ENCODE assay signal across 13 cellular contexts in the genomic region with DNA sequence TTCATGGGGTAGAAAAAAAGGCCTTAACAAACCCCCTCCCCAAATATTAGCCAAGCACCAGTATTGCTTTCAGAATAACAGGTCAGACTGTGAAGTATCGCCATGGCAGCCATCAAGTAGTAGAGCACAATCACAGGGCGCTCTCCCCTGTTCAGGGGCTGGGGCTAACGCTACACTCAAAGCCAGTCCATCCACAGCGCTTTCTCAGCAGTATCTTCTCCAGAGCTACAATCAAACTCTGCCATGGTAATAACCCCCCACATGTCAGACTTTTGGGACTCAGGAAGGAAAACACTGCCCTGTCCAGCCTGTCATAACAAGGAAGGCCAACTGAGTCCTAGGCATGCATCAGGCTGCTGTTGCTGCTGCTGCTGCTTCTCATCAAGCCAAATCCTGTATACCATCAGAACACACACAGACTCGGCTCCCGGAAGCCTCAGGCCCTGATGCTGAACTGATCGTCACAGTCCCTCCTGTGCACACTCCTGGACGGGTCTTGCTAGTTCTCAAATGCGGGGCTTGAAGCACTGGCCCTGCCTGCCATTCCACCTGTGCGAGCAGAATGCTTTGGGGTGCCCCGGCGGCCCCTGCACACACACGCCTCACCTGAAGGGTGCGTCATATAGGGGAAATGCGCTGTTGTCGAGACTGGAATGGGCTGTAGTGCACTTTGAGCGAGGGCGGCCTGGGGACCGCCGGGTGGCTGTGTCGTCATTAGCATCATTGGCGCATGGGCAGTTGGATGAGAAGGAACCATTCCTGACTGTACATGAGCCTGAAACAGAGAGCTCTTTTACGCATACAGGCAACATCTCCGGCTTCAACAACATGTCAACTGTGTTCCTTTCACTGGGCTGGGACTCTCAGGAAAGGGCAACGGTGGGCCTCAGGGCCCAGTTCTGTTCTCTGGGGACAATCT. TPM values are rescaled to one million over a fixed set of nuclear protein-coding genes. Genes with fewer than 3 reads are reported as not detected.
A peak's percentile ranks its signal among the peaks of the same experiment; 100 is the strongest.
DNase-seq lines count a peak whose midpoint lies in the region; ATAC-seq and TF ChIP-seq lines count a peak whose summit lies in the region.
"Had no signal": no experiment of that assay in that cellular context is flagged by ENCODE, and none has a peak within 500 bp of the region (broad histone marks: within the 10 kb centered on the region; RNA-seq: fewer than 3 reads in every experiment).

No MANE protein-coding gene starts in this region.

- H3K4me1 ChIP-seq in left ventricle myocardium inferior (peaks cover 65% of the 10 kb centered on the region), heart right ventricle (peaks cover 11 to 71% (median 54%) of the 10 kb centered on the region in 9 donors), lower lobe of right lung (peaks cover 17% of the 10 kb centered on the region)

- H3K27me3 Mint-ChIP-seq in activated naive CD8-positive, alpha-beta T cell treated with anti-CD3 and anti-CD28 coated beads, Interleukin-2, amount 10 ng/mL, durations not matched to agents 7 days and 5 days: no peaks in the 10 kb centered on the region
- H3K27me3 Mint-ChIP-seq in type B pancreatic cell: no peaks in the 10 kb centered on the region
- no peaks in the 10 kb centered on the region for H3K27me3 Mint-ChIP-seq in T-helper 2 cell treated with Interferon-gamma antibody and Interleukin-4, amounts not matched to agents 5 μg/mL and 100 μg/mL, for 36 hours (ENCODE audit: low read depth)

- DNase-seq in left ventricle myocardium inferior: no peak
- DNase-seq in heart right ventricle: no peak
- no peak for DNase-seq in activated naive CD8-positive, alpha-beta T cell treated with anti-CD3 and anti-CD28 coated beads, Interleukin-2, amount 10 ng/mL, durations not matched to agents 7 days and 5 days
- peak; percentile 56 for DNase-seq in type B pancreatic cell (ENCODE audit: extremely low spot score, unreplicated experiment)
- no peak for DNase-seq in lower lobe of right lung
- DNase-seq in T-helper 2 cell treated with Interferon-gamma antibody and Interleukin-4, amounts not matched to agents 5 μg/mL and 100 μg/mL, for 36 hours (ENCODE audit: low spot score): no peak
- DNase-seq: activated effector memory CD4-positive, alpha-beta T cell treated with anti-CD3 and anti-CD28 coated beads, Interleukin-2, amount 50 U/mL, for 16 hours; BE2C; kidney; spleen had no signal

- peak overlapping the region; percentile 47 for H3K27ac ChIP-seq in left ventricle myocardium inferior (replicated peaks)
- peak overlapping the region in 2 of 10 donors; percentile 41 to 57 for H3K27ac ChIP-seq in heart right ventricle
- H3K27ac ChIP-seq in layer of hippocampus (ENCODE audit: low read depth, low read length): peak overlapping the region; percentile 74
- H3K27ac ChIP-seq in lower lobe of right lung: no peak overlapping the region

- H3K4me3 ChIP-seq in left ventricle myocardium inferior (no peak overlapping the region), heart right ventricle (no peak overlapping the region), lower lobe of right lung (no peak overlapping the region)
- H3K4me3 ChIP-seq: spleen had no signal

- H3K36me3 Mint-ChIP-seq in activated naive CD8-positive, alpha-beta T cell treated with anti-CD3 and anti-CD28 coated beads, Interleukin-2, amount 10 ng/mL, durations not matched to agents 7 days and 5 days: peaks cover 13% of the 10 kb centered on the region
- peaks cover 26% of the 10 kb centered on the region for H3K36me3 Mint-ChIP-seq in type B pancreatic cell
- peaks cover 58% of the 10 kb centered on the region for H3K36me3 Mint-ChIP-seq in T-helper 2 cell treated with Interferon-gamma antibody and Interleukin-4, amounts not matched to agents 5 μg/mL and 100 μg/mL, for 36 hours (ENCODE audit: low read depth)

- H3K27me3 ChIP-seq in left ventricle myocardium inferior (ENCODE audit: low read depth) (no peaks in the 10 kb centered on the region), heart right ventricle (no peaks in the 10 kb centered on the region), layer of hippocampus (ENCODE audit: control insufficient read depth, insufficient read depth, low read length) (no peaks in the 10 kb centered on the region), lower lobe of right lung (ENCODE audit: low read depth) (no peaks in the 10 kb centered on the region)
- H3K27me3 ChIP-seq: BE2C, spleen had no signal

- no peaks in the 10 kb centered on the region for H3K9me3 Mint-ChIP-seq in activated naive CD8-positive, alpha-beta T cell treated with anti-CD3 and anti-CD28 coated beads, Interleukin-2, amount 10 ng/mL, durations not matched to agents 7 days and 5 days
- H3K9me3 Mint-ChIP-seq in type B pancreatic cell: no peaks in the 10 kb centered on the region
- no peaks in the 10 kb centered on the region for H3K9me3 Mint-ChIP-seq in T-helper 2 cell treated with Interferon-gamma antibody and Interleukin-4, amounts not matched to agents 5 μg/mL and 100 μg/mL, for 36 hours

- H3K9me3 ChIP-seq in left ventricle myocardium inferior (replicated peaks): no peaks in the 10 kb centered on the region
- no peaks in the 10 kb centered on the region for H3K9me3 ChIP-seq in heart right ventricle
- no peaks in the 10 kb centered on the region for H3K9me3 ChIP-seq in lower lobe of right lung
- H3K9me3 ChIP-seq: BE2C, spleen had no signal

- ATAC-seq in heart right ventricle: no peak
- no peak for ATAC-seq in activated naive CD8-positive, alpha-beta T cell treated with anti-CD3 and anti-CD28 coated beads, Interleukin-2, amount 10 ng/mL, durations not matched to agents 7 days and 5 days (ENCODE audit: low read depth)
- no peak for ATAC-seq in lower lobe of right lung
- ATAC-seq in HG02798 (IDR thresholded peaks at IDR 0.05; ENCODE audit: poor library complexity, unreplicated experiment): no peak
- ATAC-seq: activated CD4-positive, CD25-positive, alpha-beta regulatory T cell treated with anti-CD3 and anti-CD28 coated beads, Interleukin-2, amount 50 U/mL, for 24 hours had no signal

- peaks cover 32% of the 10 kb centered on the region for H3K4me1 Mint-ChIP-seq in activated naive CD8-positive, alpha-beta T cell treated with anti-CD3 and anti-CD28 coated beads, Interleukin-2, amount 10 ng/mL, durations not matched to agents 7 days and 5 days
- peaks cover 10% of the 10 kb centered on the region for H3K4me1 Mint-ChIP-seq in type B pancreatic cell (ENCODE audit: unreplicated experiment)
- H3K4me1 Mint-ChIP-seq in T-helper 2 cell treated with Interferon-gamma antibody and Interleukin-4, amounts not matched to agents 5 μg/mL and 100 μg/mL, for 36 hours (ENCODE audit: low read depth): peaks cover 38% of the 10 kb centered on the region

- no peak for TF ChIP-seq CTCF in left ventricle myocardium inferior (IDR thresholded peaks at IDR 0.05; ENCODE audit: borderline replicate concordance)
- TF ChIP-seq CTCF in heart right ventricle (IDR thresholded peaks at IDR 0.05): no peak
- TF ChIP-seq CTCF in type B pancreatic cell (conservative IDR thresholded peaks at IDR 0.05): no peak
- TF ChIP-seq CTCF in lower lobe of right lung (IDR thresholded peaks at IDR 0.05): no peak

- WGBS in heart right ventricle, 2 donors: 92% methylated on average over 25 of the region's 25 CpGs

- intact Hi-C loops in left ventricle myocardium inferior (cut with micrococcal nuclease) (loop anchor here (5.0 kb wide), 1 partner anchor 56 kb away; no protein-coding TSS in a partner anchor), heart right ventricle (cut with DNase I) (loop anchor here in 5 of 10 donors (2.0 to 10.0 kb wide), 4 partner anchors 56 to 121 kb away; no protein-coding TSS in a partner anchor), lower lobe of right lung (cut with DNase I) (loop anchor here (10.0 kb wide), 1 partner anchor 59 kb away; no protein-coding TSS in a partner anchor)

- peaks cover 70% of the 10 kb centered on the region for H3K36me3 ChIP-seq in left ventricle myocardium inferior
- H3K36me3 ChIP-seq in heart right ventricle: peaks cover 0 to 100% (median 30%) of the 10 kb centered on the region in 9 donors
- H3K36me3 ChIP-seq in lower lobe of right lung: peaks cover 100% of the 10 kb centered on the region

- peak overlapping the region; percentile 21 for H3K27ac Mint-ChIP-seq in activated naive CD8-positive, alpha-beta T cell treated with anti-CD3 and anti-CD28 coated beads, Interleukin-2, amount 10 ng/mL, durations not matched to agents 7 days and 5 days
- no peak overlapping the region for H3K27ac Mint-ChIP-seq in type B pancreatic cell
- no peak overlapping the region for H3K27ac Mint-ChIP-seq in T-helper 2 cell treated with Interferon-gamma antibody and Interleukin-4, amounts not matched to agents 5 μg/mL and 100 μg/mL, for 36 hours

- POLR2A ChIA-PET in activated naive CD8-positive, alpha-beta T cell treated with anti-CD3 and anti-CD28 coated beads, Interleukin-2, amount 10 ng/mL, durations not matched to agents 7 days and 5 days (lab: Charles Lee): interaction anchor here (3.2 kb wide), 1 partner anchor 49 kb away, joined by 30 read pairs; a partner anchor contains a TSS

- no peak overlapping the region for H3K4me3 Mint-ChIP-seq in activated naive CD8-positive, alpha-beta T cell treated with anti-CD3 and anti-CD28 coated beads, Interleukin-2, amount 10 ng/mL, durations not matched to agents 7 days and 5 days
- H3K4me3 Mint-ChIP-seq in type B pancreatic cell: no peak overlapping the region
- H3K4me3 Mint-ChIP-seq in T-helper 2 cell treated with Interferon-gamma antibody and Interleukin-4, amounts not matched to agents 5 μg/mL and 100 μg/mL, for 36 hours: no peak overlapping the region

RNA-seq across cellular contexts. Expression of a gene that starts 47.6 kb away (rescaled TPM):
- 50.5 TPM for total RNA-seq in left ventricle myocardium inferior
- total RNA-seq in heart right ventricle: 10 to 100 TPM; 29.8 to 61.4 (median 39.0) TPM
- polyA plus RNA-seq in heart right ventricle: 10 to 100 TPM in 1 of 2 donors, 1 to 10 TPM in 1; 9.9 to 11.5 TPM
- total RNA-seq in activated naive CD8-positive, alpha-beta T cell treated with anti-CD3 and anti-CD28 coated beads, Interleukin-2, amount 10 ng/mL, durations not matched to agents 7 days and 5 days: 10 to 100 TPM; 40.7 to 44.5 TPM
- 2.4 and 5.2 TPM in 2 replicates for total RNA-seq in type B pancreatic cell (ENCODE audit: low replicate concordance)
- total RNA-seq in lower lobe of right lung: 49.5 TPM
